In the genomic region with DNA sequence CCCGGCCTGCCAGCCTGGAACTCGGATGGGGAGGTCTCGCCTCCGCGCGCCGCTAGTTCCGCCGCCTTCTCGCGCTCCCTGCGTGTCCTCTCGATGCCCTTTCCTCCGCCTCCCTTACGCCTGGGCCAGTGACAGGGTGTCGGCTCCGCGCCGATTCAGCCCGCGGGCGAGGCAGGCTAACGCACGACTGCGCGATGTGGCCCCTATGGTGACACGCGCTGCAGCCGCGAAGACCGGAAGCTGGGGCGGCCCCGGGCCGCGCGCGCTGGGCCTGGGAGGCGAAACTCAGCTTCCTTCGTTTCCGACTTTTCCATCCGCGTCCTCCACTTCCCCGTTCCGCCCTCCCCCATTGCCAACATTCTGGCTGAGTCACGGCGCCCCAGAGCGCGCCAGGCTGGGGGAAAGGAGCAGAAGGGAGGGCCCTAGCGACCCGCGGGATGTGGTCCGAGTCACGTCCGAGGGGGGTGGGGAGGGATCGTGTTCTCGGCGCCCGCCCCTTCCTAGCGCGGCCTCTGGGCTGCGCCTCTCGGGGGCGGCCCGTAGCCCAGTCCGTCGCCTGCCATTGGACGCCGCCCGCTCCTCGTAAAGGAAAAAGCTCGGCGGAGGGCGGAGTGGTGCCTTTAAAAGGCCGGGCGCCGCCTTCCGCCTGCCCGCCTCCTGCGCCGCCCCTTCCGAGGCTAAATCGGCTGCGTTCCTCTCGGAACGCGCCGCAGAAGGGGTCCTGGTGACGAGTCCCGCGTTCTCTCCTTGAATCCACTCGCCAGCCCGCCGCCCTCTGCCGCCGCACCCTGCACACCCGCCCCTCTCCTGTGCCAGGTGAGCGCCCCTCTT, we compare ENCODE assay signal across 8 cellular contexts. TPM values are rescaled to one million over a fixed set of nuclear protein-coding genes. Genes with fewer than 3 reads are reported as not detected.
DNase-seq lines count a peak whose midpoint lies in the region; ATAC-seq and TF ChIP-seq lines count a peak whose summit lies in the region.

A gene (plus strand): TSS at position 649 of the 831 bp plus-strand sequence. CDS start 1,138 bp downstream, outside the sequence.

- no peaks in the 10 kb centered on the region for H3K9me3 ChIP-seq in osteoblast (ENCODE audit: low read depth, low read length)
- H3K9me3 ChIP-seq in thoracic aorta = no peaks in the 10 kb centered on the region

- H3K36me3 Mint-ChIP-seq in activated naive CD4-positive, alpha-beta T cell treated with anti-CD3 and anti-CD28 coated beads, Interleukin-2, amount 50 U/mL, for 72 hours = peaks cover 47 to 55% of the 10 kb centered on the region in 2 donors

- peak within 1 kb of the TSS; percentile 99 for H3K4me2 ChIP-seq in osteoblast (ENCODE audit: insufficient read depth, low read length)

- H3K27ac ChIP-seq in osteoblast (ENCODE audit: low read depth, low read length) (peak within 1 kb of the TSS; percentile 96), thoracic aorta (peak within 1 kb of the TSS; percentile 98 to 100)

- DNase-seq in GM06990 (ENCODE audit: extremely low read depth, insufficient read length) (peak; percentile 98), NCI-H1092 treated with DMSO at 0.1 percent for 48 hours (lab: John Stamatoyannopoulos, UW) (peak; percentile 96), SKM-1 (lab: John Stamatoyannopoulos, UW; ENCODE audit: unreplicated experiment) (peak; percentile 97), glomerular endothelial cell (ENCODE audit: extremely low read depth, low read depth, low spot score) (peak; percentile 79), osteoblast (ENCODE audit: insufficient read length, low spot score, missing footprints) (peak; percentile 99), thoracic aorta (ENCODE audit: low spot score) (peak; percentile 94)
- peak; percentile 96 to 99 for DNase-seq in activated naive CD4-positive, alpha-beta T cell treated with anti-CD3 and anti-CD28 coated beads, Interleukin-2, amount 50 U/mL, for 72 hours (ENCODE audit: low spot score in 2 of 2)

- H3K27ac Mint-ChIP-seq in activated naive CD4-positive, alpha-beta T cell treated with anti-CD3 and anti-CD28 coated beads, Interleukin-2, amount 50 U/mL, for 72 hours = peak within 1 kb of the TSS; percentile 92 to 98

- TF ChIP-seq CTCF in GM06990 (IDR thresholded peaks at IDR 0.05; ENCODE audit: insufficient read depth, low read length, poor library complexity, severe bottlenecking) = no peak
- no peak for TF ChIP-seq CTCF in osteoblast (IDR thresholded peaks at IDR 0.05; ENCODE audit: extremely low read depth, low read depth, low read length)
- TF ChIP-seq CTCF in thoracic aorta (IDR thresholded peaks at IDR 0.05) = no peak

- H3K4me3 ChIP-seq in GM06990 (replicated peaks; ENCODE audit: low read depth, low read length) = peak within 1 kb of the TSS; percentile 95
- H3K4me3 ChIP-seq in osteoblast (ENCODE audit: insufficient read depth, low read length) = peak within 1 kb of the TSS; percentile 95
- H3K4me3 ChIP-seq in thoracic aorta = peak within 1 kb of the TSS; percentile 81

- H2AFZ ChIP-seq in osteoblast (ENCODE audit: low read length) = peak within 1 kb of the TSS; percentile 83

- peaks cover 32% of the 10 kb centered on the region for H3K36me3 ChIP-seq in GM06990 (ENCODE audit: control insufficient read depth, insufficient read depth, low read length)
- peaks cover 47% of the 10 kb centered on the region for H3K36me3 ChIP-seq in osteoblast (ENCODE audit: insufficient read depth, low read length)
- peaks cover 34% of the 10 kb centered on the region for H3K36me3 ChIP-seq in thoracic aorta

- H3K4me1 ChIP-seq in osteoblast (ENCODE audit: insufficient read depth, low read length) = peaks cover 50% of the 10 kb centered on the region
- peaks cover 31 to 56% of the 10 kb centered on the region in 2 donors for H3K4me1 ChIP-seq in thoracic aorta (ENCODE audit: control insufficient read depth in 1 of 2, low read depth in 2 of 2)

- H4K20me1 ChIP-seq in osteoblast (ENCODE audit: insufficient read depth, low read length) = peaks cover 46% of the 10 kb centered on the region

- H3K27me3 ChIP-seq in GM06990 (replicated peaks; ENCODE audit: control insufficient read depth, insufficient read depth, low read length) = no peaks in the 10 kb centered on the region
- no peaks in the 10 kb centered on the region for H3K27me3 ChIP-seq in osteoblast (ENCODE audit: insufficient read depth, low read length)
- H3K27me3 ChIP-seq in thoracic aorta (replicated peaks; ENCODE audit: insufficient read depth) = no peaks in the 10 kb centered on the region

- H3K79me2 ChIP-seq in osteoblast (ENCODE audit: insufficient read depth, low read length) = peaks cover 51% of the 10 kb centered on the region

- no peaks in the 10 kb centered on the region for H3K9me3 Mint-ChIP-seq in activated naive CD4-positive, alpha-beta T cell treated with anti-CD3 and anti-CD28 coated beads, Interleukin-2, amount 50 U/mL, for 72 hours

- peak; percentile 73 for ATAC-seq in HG02588 (IDR thresholded peaks at IDR 0.05; ENCODE audit: unreplicated experiment)
- peak; percentile 87 to 90 for ATAC-seq in activated naive CD4-positive, alpha-beta T cell treated with anti-CD3 and anti-CD28 coated beads, Interleukin-2, amount 50 U/mL, for 72 hours
- ATAC-seq in thoracic aorta (ENCODE audit: insufficient number of reproducible peaks, low FRiP score, low read depth) = peak; percentile 78

RNA-seq across cellular contexts. Expression of the gene that starts here (rescaled TPM):
- total RNA-seq in activated naive CD4-positive, alpha-beta T cell treated with anti-CD3 and anti-CD28 coated beads, Interleukin-2, amount 50 U/mL, for 72 hours = 1,000 to 10,000 TPM; 1,322 to 2,822 TPM
- 1,069 and 1,121 TPM in 2 replicates for total RNA-seq in glomerular endothelial cell
- total RNA-seq in osteoblast = 579 and 705 TPM in 2 replicates
- total RNA-seq in thoracic aorta = 100 to 1,000 TPM; 569 to 841 TPM

Comparison
In these comparisons a context has a peak if more than half of its experiments do, and no peak if none do; other contexts are left out.
1. Peak in every context shown above with its lines: DNase-seq, ATAC-seq, H3K4me3 ChIP-seq and H3K27ac ChIP-seq.